Comparison of ENCODE assay signal across 9 cellular contexts in the genomic region with DNA sequence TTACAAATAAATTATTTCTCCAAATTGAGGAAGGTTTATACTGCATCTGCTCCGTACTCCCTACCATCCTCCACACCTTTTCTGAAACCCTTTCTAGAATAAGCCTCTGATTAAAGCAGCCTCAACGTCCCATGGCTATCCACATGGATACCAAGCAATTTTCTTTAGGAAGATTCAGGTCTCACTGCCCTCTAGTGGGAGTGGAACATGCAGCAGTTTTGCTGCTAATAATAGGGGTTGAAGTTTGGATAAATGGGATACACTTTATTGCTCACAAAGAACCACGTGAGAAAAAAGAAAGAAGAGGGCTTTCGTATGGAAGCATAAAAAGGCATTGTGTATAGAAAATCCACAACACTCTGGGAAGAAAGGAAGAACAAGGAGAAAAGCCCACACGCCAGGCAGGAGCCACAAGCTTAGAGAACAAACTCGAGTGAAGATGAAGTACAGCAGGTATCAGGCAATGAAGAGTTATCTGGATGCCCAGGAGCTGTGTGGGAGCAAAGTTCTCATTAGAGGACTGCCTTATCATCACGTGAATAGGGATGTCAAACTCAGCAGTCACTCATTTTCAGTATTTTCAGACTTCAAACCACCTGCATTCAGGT. TPM values are rescaled to one million over a fixed set of nuclear protein-coding genes. Genes with fewer than 3 reads are reported as not detected.
A peak's percentile ranks its signal among the peaks of the same experiment; 100 is the strongest.
DNase-seq lines count a peak whose midpoint lies in the region; ATAC-seq and TF ChIP-seq lines count a peak whose summit lies in the region.
"Had no signal": no experiment of that assay in that cellular context is flagged by ENCODE, and none has a peak within 500 bp of the region (broad histone marks: within the 10 kb centered on the region; RNA-seq: fewer than 3 reads in every experiment).

No MANE protein-coding gene starts in this region.

- TF ChIP-seq CTCF in retinal pigment epithelial cell (conservative IDR thresholded peaks at IDR 0.05; ENCODE audit: low read depth, low read length) = peak; percentile 95

- H3K4me3 ChIP-seq in retinal pigment epithelial cell (ENCODE audit: low read length) = no peak overlapping the region

- DNase-seq in DMS153 (lab: John Stamatoyannopoulos, UW) (peak; percentile 17), HT-29 (ENCODE audit: low spot score) (peak; percentile 78), SHP77 (lab: John Stamatoyannopoulos, UW) (peak; percentile 34 to 38), fibroblast of the conjunctiva (ENCODE audit: low read depth) (peak; percentile 18), retinal pigment epithelial cell (ENCODE audit: low read depth) (no peak), middle frontal gyrus (ENCODE audit: extremely low spot score, low spot score) (no peak)

- ATAC-seq in GM19328 (IDR thresholded peaks at IDR 0.05; ENCODE audit: unreplicated experiment) (no peak), HG02885 (IDR thresholded peaks at IDR 0.05; ENCODE audit: poor library complexity, unreplicated experiment) (no peak)

RNA-seq across cellular contexts. Expression of a gene that starts 45.8 kb away (rescaled TPM):
- not detected in 2 replicates for total RNA-seq in HT-29 (2014; rRNA removed; shearing (Covaris generic))
- total RNA-seq: mononuclear cell had no signal

Comparison
In these comparisons a context has a peak if more than half of its experiments do, and no peak if none do; other contexts are left out.
1. DNase-seq: peak in DMS153 (single experiment), HT-29 (single experiment), SHP77 (2 of 2) and fibroblast of the conjunctiva (single experiment); none in retinal pigment epithelial cell (single experiment) and middle frontal gyrus (single experiment).